In the genomic region with DNA sequence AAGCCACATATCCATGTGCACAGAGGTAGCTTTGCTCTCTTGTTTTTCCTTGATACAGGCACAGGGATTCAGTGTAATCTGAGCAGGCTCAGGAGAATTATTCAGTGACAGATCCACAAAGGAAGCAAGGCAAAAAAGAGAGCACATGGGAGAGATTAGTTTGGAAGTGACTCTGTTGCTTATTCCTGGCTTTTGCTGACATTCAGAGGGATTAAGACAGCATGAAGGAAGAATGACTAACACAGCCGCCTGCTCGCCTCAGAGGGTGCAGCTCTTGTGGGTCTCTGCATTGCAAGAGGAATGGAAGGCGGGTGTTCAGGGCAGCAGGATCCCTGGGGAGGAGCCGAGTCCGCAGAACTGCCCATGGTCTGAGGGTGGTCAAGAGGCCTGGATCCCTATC, we compare ENCODE assay signal across 1 cellular context.
A peak's percentile ranks its signal among the peaks of the same experiment; 100 is the strongest.
TF ChIP-seq lines count a peak whose summit lies in the region.

No MANE protein-coding gene starts in this region.

TF ChIP-seq in IMR-90, 13 proteins besides CTCF, POLR2A, EP300 and RAD21:
- TF ChIP-seq CHD1 (IDR thresholded peaks at IDR 0.05; ENCODE audit: low read depth, low read length) = no peak
- TF ChIP-seq MAFK (IDR thresholded peaks at IDR 0.05; ENCODE audit: low read depth, low read length) = peak; percentile 27; the same call in 1 of the 2 replicates
- TF ChIP-seq, protein P1, sequence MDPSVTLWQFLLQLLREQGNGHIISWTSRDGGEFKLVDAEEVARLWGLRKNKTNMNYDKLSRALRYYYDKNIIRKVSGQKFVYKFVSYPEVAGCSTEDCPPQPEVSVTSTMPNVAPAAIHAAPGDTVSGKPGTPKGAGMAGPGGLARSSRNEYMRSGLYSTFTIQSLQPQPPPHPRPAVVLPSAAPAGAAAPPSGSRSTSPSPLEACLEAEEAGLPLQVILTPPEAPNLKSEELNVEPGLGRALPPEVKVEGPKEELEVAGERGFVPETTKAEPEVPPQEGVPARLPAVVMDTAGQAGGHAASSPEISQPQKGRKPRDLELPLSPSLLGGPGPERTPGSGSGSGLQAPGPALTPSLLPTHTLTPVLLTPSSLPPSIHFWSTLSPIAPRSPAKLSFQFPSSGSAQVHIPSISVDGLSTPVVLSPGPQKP (IDR thresholded peaks at IDR 0.05; ENCODE audit: borderline replicate concordance, low read depth, low read length) = no peak
- peak; percentile 70; the same call in 1 of the 2 replicates for TF ChIP-seq MXI1 (IDR thresholded peaks at IDR 0.05; ENCODE audit: borderline replicate concordance, low read depth, low read length)
- TF ChIP-seq MAZ (IDR thresholded peaks at IDR 0.05; ENCODE audit: borderline replicate concordance, low read depth, low read length) = peak; percentile 35; the same call in 1 of the 2 replicates
- TF ChIP-seq RCOR1 (IDR thresholded peaks at IDR 0.05; ENCODE audit: insufficient replicate concordance, low read length) = no peak
- no peak for TF ChIP-seq CEBPB (IDR thresholded peaks at IDR 0.05; ENCODE audit: low read depth, low read length)
- TF ChIP-seq NFE2L2 (IDR thresholded peaks at IDR 0.05; ENCODE audit: low read depth, low read length) = no peak
- TF ChIP-seq BHLHE40 (IDR thresholded peaks at IDR 0.05; ENCODE audit: low read depth, low read length) = no peak
